Comparison of ENCODE assay signal across 9 cellular contexts in genomic region chr16:11232852-11233726, GRCh38. TPM values are rescaled to one million over a fixed set of nuclear protein-coding genes. Genes with fewer than 3 reads are reported as not detected.
DNase-seq lines count a peak whose midpoint lies in the region; ATAC-seq and TF ChIP-seq lines count a peak whose summit lies in the region.
"Had no signal": no experiment of that assay in that cellular context is flagged by ENCODE, and none has a peak within 500 bp of the region (broad histone marks: within the 10 kb centered on the region; RNA-seq: fewer than 3 reads in every experiment).

No MANE protein-coding gene starts in this region.

- CTCF ChIA-PET in activated CD4-positive, alpha-beta memory T cell treated with anti-CD3 and anti-CD28 coated beads for 36 hours (lab: Charles Lee), result interaction anchor here (0.7 to 2.1 kb wide), 15 partner anchors 8 to 269 kb away, joined by 3 to 16 read pairs (median 4); partner anchors contain the start of gene SOCS1

- intact Hi-C loops in activated CD4-positive, alpha-beta memory T cell treated with anti-CD3 and anti-CD28 coated beads for 36 hours (cut with micrococcal nuclease), result loop anchor here (1.0 kb wide), 3 partner anchors 8 to 245 kb away; no protein-coding TSS in a partner anchor

- H3K4me1 Mint-ChIP-seq in activated CD4-positive, alpha-beta memory T cell treated with anti-CD3 and anti-CD28 coated beads for 36 hours (ENCODE audit: low read depth), result peaks cover 74% of the 10 kb centered on the region

- H3K27me3 Mint-ChIP-seq in activated CD4-positive, alpha-beta memory T cell treated with anti-CD3 and anti-CD28 coated beads for 36 hours, result no peaks in the 10 kb centered on the region

- no peaks in the 10 kb centered on the region for H3K9me3 Mint-ChIP-seq in activated CD4-positive, alpha-beta memory T cell treated with anti-CD3 and anti-CD28 coated beads for 36 hours

- no peaks in the 10 kb centered on the region for H3K27me3 ChIP-seq in gastroesophageal sphincter

- TF ChIP-seq POLR2A in gastroesophageal sphincter (IDR thresholded peaks at IDR 0.05), result no peak

- TF ChIP-seq EP300 in gastroesophageal sphincter (IDR thresholded peaks at IDR 0.05), result no peak

- peak; percentile 97 for DNase-seq in activated CD4-positive, alpha-beta memory T cell treated with anti-CD3 and anti-CD28 coated beads for 36 hours
- DNase-seq in stimulated activated CD4-positive, alpha-beta T cell treated with anti-CD3 and anti-CD28 coated beads, TNF-alpha, amount 100 ng/mL, for 48 hours (ENCODE audit: low read depth in 3 of 3), result peak; percentile 86 to 93 (median 87)
- DNase-seq in NCI-H2196 (lab: John Stamatoyannopoulos, UW; ENCODE audit: unreplicated experiment), result no peak

- H3K36me3 ChIP-seq in gastroesophageal sphincter, result no peaks in the 10 kb centered on the region

- 20% methylated on average over 1 of the region's 35 CpGs for WGBS in gastroesophageal sphincter (ENCODE audit: low coverage in 1 of 2), 2 donors

- no peaks in the 10 kb centered on the region for H3K9me3 ChIP-seq in gastroesophageal sphincter

- peak overlapping the region; percentile 99 for H3K27ac Mint-ChIP-seq in activated CD4-positive, alpha-beta memory T cell treated with anti-CD3 and anti-CD28 coated beads for 36 hours

- POLR2A ChIA-PET in activated CD4-positive, alpha-beta memory T cell treated with anti-CD3 and anti-CD28 coated beads for 36 hours (lab: Charles Lee), result interaction anchor here (0.7 to 5.2 kb wide), 15 partner anchors 8 to 268 kb away, joined by 3 to 50 read pairs (median 9); partner anchors contain the start of gene SOCS1

- H3K4me1 ChIP-seq in gastroesophageal sphincter, result peaks cover 0 to 9% (median 0%) of the 10 kb centered on the region in 3 donors

- H3K4me3 ChIP-seq in gastroesophageal sphincter, result peak overlapping the region in 1 of 2 donors; percentile 1

- peak overlapping the region in 1 of 4 donors; percentile 48 for H3K27ac ChIP-seq in gastroesophageal sphincter

- ATAC-seq in GM18909 (IDR thresholded peaks at IDR 0.05; ENCODE audit: poor library complexity, unreplicated experiment) (peak; percentile 52), HG03342 (IDR thresholded peaks at IDR 0.05; ENCODE audit: unreplicated experiment) (peak; percentile 56), gastroesophageal sphincter (peak; percentile 53), GM21390 (IDR thresholded peaks at IDR 0.05; ENCODE audit: unreplicated experiment) (no peak), GM19397 (IDR thresholded peaks at IDR 0.05; ENCODE audit: unreplicated experiment) (no peak)

- no peaks in the 10 kb centered on the region for H3K36me3 Mint-ChIP-seq in activated CD4-positive, alpha-beta memory T cell treated with anti-CD3 and anti-CD28 coated beads for 36 hours

- no peak for TF ChIP-seq CTCF in gastroesophageal sphincter (IDR thresholded peaks at IDR 0.05)

- H3K4me3 Mint-ChIP-seq in activated CD4-positive, alpha-beta memory T cell treated with anti-CD3 and anti-CD28 coated beads for 36 hours, result peak overlapping the region; percentile 62

RNA-seq across cellular contexts. Expression of gene SOCS1, which starts 22.9 kb away (rescaled TPM):
- total RNA-seq in activated CD4-positive, alpha-beta memory T cell treated with anti-CD3 and anti-CD28 coated beads for 36 hours, result 100 to 1,000 TPM; 146 to 152 TPM
- 10 to 100 TPM in 1 of 4 donors, 1 to 10 TPM in 3; 5.3 to 10.5 (median 6.9) TPM for total RNA-seq in gastroesophageal sphincter

RNA-seq across cellular contexts. Expression of gene TNP2, which starts 36.0 kb away (rescaled TPM):
- not detected for total RNA-seq in activated CD4-positive, alpha-beta memory T cell treated with anti-CD3 and anti-CD28 coated beads for 36 hours
- not detected for total RNA-seq in gastroesophageal sphincter
- total RNA-seq: LHCN-M2 had no signal

RNA-seq across cellular contexts. Expression of gene PRM3, which starts 40.3 kb away (rescaled TPM):
- not detected for total RNA-seq in activated CD4-positive, alpha-beta memory T cell treated with anti-CD3 and anti-CD28 coated beads for 36 hours
- not detected for total RNA-seq in gastroesophageal sphincter
- total RNA-seq: LHCN-M2 had no signal

RNA-seq across cellular contexts. Expression of gene PRM2, which starts 43.2 kb away (rescaled TPM):
- not detected for total RNA-seq in activated CD4-positive, alpha-beta memory T cell treated with anti-CD3 and anti-CD28 coated beads for 36 hours
- total RNA-seq in gastroesophageal sphincter, result not detected
- total RNA-seq: LHCN-M2 had no signal

RNA-seq across cellular contexts. Expression of gene PRM1, which starts 48.0 kb away (rescaled TPM):
- total RNA-seq in activated CD4-positive, alpha-beta memory T cell treated with anti-CD3 and anti-CD28 coated beads for 36 hours, result not detected
- not detected for total RNA-seq in gastroesophageal sphincter
- total RNA-seq: LHCN-M2 had no signal

Comparison
In these comparisons a context has a peak if more than half of its experiments do, and no peak if none do; other contexts are left out.
1. ATAC-seq: peak in GM18909 (single experiment), HG03342 (single experiment) and gastroesophageal sphincter (single experiment); none in GM21390 (single experiment) and GM19397 (single experiment).
2. RNA of gene SOCS1, which starts 22.9 kb away (total RNA-seq): 146 to 152 TPM in activated CD4-positive, alpha-beta memory T cell treated with anti-CD3 and anti-CD28 coated beads for 36 hours; 5.3 to 10.5 TPM in gastroesophageal sphincter; every median in the first group is over 10 times any median in the second.